ENCODE assay signal across 15 cellular contexts in the genomic region with DNA sequence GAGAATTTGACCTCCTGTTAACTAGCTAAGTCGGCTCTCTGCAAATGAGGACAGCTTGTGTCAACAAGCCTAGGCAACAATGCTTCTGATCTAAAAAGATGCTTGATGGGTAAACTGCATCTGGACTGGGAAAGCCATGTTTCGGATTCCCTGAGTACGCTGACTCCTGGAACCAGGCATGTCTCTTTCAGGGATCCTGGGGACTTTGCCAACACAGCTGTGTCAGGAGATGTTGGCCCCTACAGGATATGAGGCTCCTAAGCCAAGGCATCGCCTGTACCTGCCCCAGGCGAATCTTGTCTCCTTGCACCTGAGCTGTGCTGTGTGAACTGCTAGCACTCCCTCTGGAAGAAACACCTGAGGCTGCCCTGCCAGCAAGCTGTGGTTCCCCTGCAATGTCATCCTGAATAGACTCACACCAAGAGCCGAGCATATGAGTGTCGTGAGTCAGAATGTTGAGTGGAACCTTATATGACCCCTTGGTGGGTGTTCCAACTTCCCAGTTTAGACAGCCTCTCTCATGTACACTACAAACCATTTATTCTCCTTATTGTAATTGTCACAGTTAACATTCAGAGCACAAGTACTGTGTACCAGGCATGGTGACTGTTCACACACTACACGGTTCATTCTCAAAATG. TPM values are rescaled to one million over a fixed set of nuclear protein-coding genes. Genes with fewer than 3 reads are reported as not detected.
A peak's percentile ranks its signal among the peaks of the same experiment; 100 is the strongest.
DNase-seq lines count a peak whose midpoint lies in the region; ATAC-seq and TF ChIP-seq lines count a peak whose summit lies in the region.
"Had no signal": no experiment of that assay in that cellular context is flagged by ENCODE, and none has a peak within 500 bp of the region (broad histone marks: within the 10 kb centered on the region; RNA-seq: fewer than 3 reads in every experiment).

No MANE protein-coding gene starts in this region.

- no peak overlapping the region for H2AFZ ChIP-seq in PC-3 (ENCODE audit: low read length)
- H2AFZ ChIP-seq: neural progenitor cell had no signal

- H3K4me1 Mint-ChIP-seq in activated CD8-positive, alpha-beta memory T cell treated with anti-CD3 and anti-CD28 coated beads, Interleukin-2, amount 10 ng/mL, durations not matched to agents 7 days and 5 days: peaks cover 16% of the 10 kb centered on the region
- H3K4me1 Mint-ChIP-seq: neural progenitor cell; stimulated activated memory B cell treated with anti-CD40 and anti-IgM and Interleukin-4, amounts not matched to agents 10 μg/mL and 1 μg/mL and 100 μg/mL, for 72 hours had no signal

- H3K27me3 ChIP-seq in psoas muscle (ENCODE audit: insufficient read depth in 3 of 3, low read length in 2 of 3) (no peaks in the 10 kb centered on the region), PC-3 (ENCODE audit: low read length) (no peaks in the 10 kb centered on the region)
- H3K27me3 ChIP-seq: neural progenitor cell had no signal

- CTCF ChIA-PET in activated CD8-positive, alpha-beta memory T cell treated with anti-CD3 and anti-CD28 coated beads, Interleukin-2, amount 10 ng/mL, durations not matched to agents 7 days and 5 days (lab: Charles Lee): no interaction called here
- CTCF ChIA-PET in PC-3 (lab: Charles Lee): no interaction called here

- H3K79me2 ChIP-seq in PC-3 (ENCODE audit: low read length): no peaks in the 10 kb centered on the region

- no peak for DNase-seq in activated CD8-positive, alpha-beta memory T cell treated with anti-CD3 and anti-CD28 coated beads, Interleukin-2, amount 10 ng/mL, durations not matched to agents 7 days and 5 days
- DNase-seq in activated CD8-positive, alpha-beta memory T cell treated with anti-CD3 and anti-CD28 coated beads, Interleukin-2, amount 50 U/mL, for 4 hours: no peak
- DNase-seq in NCI-H774 (lab: John Stamatoyannopoulos, UW): peak; percentile 5
- DNase-seq in psoas muscle: no peak
- no peak for DNase-seq in PC-3
- DNase-seq in dermis blood vessel endothelial cell: no peak
- DNase-seq: ACHN, lower lobe of right lung, NCI-H345, OCI-M1 had no signal

- no peak overlapping the region for H3K27ac Mint-ChIP-seq in activated CD8-positive, alpha-beta memory T cell treated with anti-CD3 and anti-CD28 coated beads, Interleukin-2, amount 10 ng/mL, durations not matched to agents 7 days and 5 days
- H3K27ac Mint-ChIP-seq: activated naive CD8-positive, alpha-beta T cell; neural progenitor cell; stimulated activated memory B cell treated with anti-CD40 and anti-IgM and Interleukin-4, amounts not matched to agents 10 μg/mL and 1 μg/mL and 100 μg/mL, for 72 hours had no signal

- H3F3A ChIP-seq in PC-3 (ENCODE audit: low read length, unreplicated experiment): no peaks in the 10 kb centered on the region

- ATAC-seq in activated CD8-positive, alpha-beta memory T cell treated with anti-CD3 and anti-CD28 coated beads, Interleukin-2, amount 10 ng/mL, durations not matched to agents 7 days and 5 days: peak; percentile 37
- ATAC-seq in esophagus mucosa (peak; percentile 55), psoas muscle (peak; percentile 65 to 94 (median 79)), PC-3 (no peak), HG02885 (IDR thresholded peaks at IDR 0.05; ENCODE audit: poor library complexity, unreplicated experiment) (no peak)
- ATAC-seq: lower lobe of right lung; stimulated activated memory B cell treated with anti-CD40 and anti-IgM and Interleukin-4, amounts not matched to agents 10 μg/mL and 1 μg/mL and 100 μg/mL, for 72 hours had no signal

- H4K20me1 ChIP-seq in PC-3 (ENCODE audit: low read length): no peaks in the 10 kb centered on the region

- BruUV-seq in PC-3 (replicated peaks; lab: Mats Ljungman, UMichigan): no TSS peak

- H3K9me3 Mint-ChIP-seq in activated CD8-positive, alpha-beta memory T cell treated with anti-CD3 and anti-CD28 coated beads, Interleukin-2, amount 10 ng/mL, durations not matched to agents 7 days and 5 days (ENCODE audit: low read depth): no peaks in the 10 kb centered on the region

- H3K4me3 Mint-ChIP-seq in activated CD8-positive, alpha-beta memory T cell treated with anti-CD3 and anti-CD28 coated beads, Interleukin-2, amount 10 ng/mL, durations not matched to agents 7 days and 5 days: no peak overlapping the region
- H3K4me3 Mint-ChIP-seq: activated naive CD8-positive, alpha-beta T cell; neural progenitor cell; stimulated activated memory B cell treated with anti-CD40 and anti-IgM and Interleukin-4, amounts not matched to agents 10 μg/mL and 1 μg/mL and 100 μg/mL, for 72 hours had no signal

- TF ChIP-seq CTCF in psoas muscle (IDR thresholded peaks at IDR 0.05) (no peak), PC-3 (conservative IDR thresholded peaks at IDR 0.05; ENCODE audit: low read depth, low read length) (no peak)

- H3K27ac ChIP-seq in psoas muscle (peak overlapping the region; percentile 30), PC-3 (ENCODE audit: low read length) (no peak overlapping the region)
- H3K27ac ChIP-seq: lower lobe of right lung, neural progenitor cell had no signal

- no peaks in the 10 kb centered on the region for H3K9me2 ChIP-seq in PC-3 (replicated peaks; ENCODE audit: low read length)

- H3K4me2 ChIP-seq in PC-3 (ENCODE audit: low read length): no peak overlapping the region
- H3K4me2 ChIP-seq: neural progenitor cell had no signal

- H3K4me1 ChIP-seq in psoas muscle (no peaks in the 10 kb centered on the region), PC-3 (ENCODE audit: insufficient read depth, low read length) (no peaks in the 10 kb centered on the region)
- H3K4me1 ChIP-seq: lower lobe of right lung, neural progenitor cell had no signal

- peaks cover 58% of the 10 kb centered on the region for H3K36me3 Mint-ChIP-seq in activated CD8-positive, alpha-beta memory T cell treated with anti-CD3 and anti-CD28 coated beads, Interleukin-2, amount 10 ng/mL, durations not matched to agents 7 days and 5 days

- H3K9ac ChIP-seq in PC-3 (ENCODE audit: low read length): no peak overlapping the region
- H3K9ac ChIP-seq: neural progenitor cell had no signal

- WGBS in psoas muscle, 3 donors: 54 to 59% (median 55%) methylated on average over 8 of the region's 8 CpGs

- POLR2A ChIA-PET in PC-3 (lab: Charles Lee; ENCODE audit: unreplicated experiment): no interaction called here

- no peak overlapping the region for H3K4me3 ChIP-seq in psoas muscle
- no peak overlapping the region for H3K4me3 ChIP-seq in PC-3 (ENCODE audit: low read length)
- H3K4me3 ChIP-seq: lower lobe of right lung, neural progenitor cell had no signal

- H3K9me3 ChIP-seq in psoas muscle (no peaks in the 10 kb centered on the region), PC-3 (ENCODE audit: low read length) (no peaks in the 10 kb centered on the region)
- H3K9me3 ChIP-seq: lower lobe of right lung had no signal

- H3K36me3 ChIP-seq in psoas muscle (ENCODE audit: insufficient read depth in 1 of 2, low read depth in 1 of 2) (peaks cover 6 to 98% of the 10 kb centered on the region in 2 donors), PC-3 (ENCODE audit: low read depth, low read length) (no peaks in the 10 kb centered on the region)
- H3K36me3 ChIP-seq: neural progenitor cell had no signal

- H3K27me3 Mint-ChIP-seq in activated CD8-positive, alpha-beta memory T cell treated with anti-CD3 and anti-CD28 coated beads, Interleukin-2, amount 10 ng/mL, durations not matched to agents 7 days and 5 days: no peaks in the 10 kb centered on the region
- H3K27me3 Mint-ChIP-seq: activated naive CD8-positive, alpha-beta T cell; stimulated activated memory B cell treated with anti-CD40 and anti-IgM and Interleukin-4, amounts not matched to agents 10 μg/mL and 1 μg/mL and 100 μg/mL, for 72 hours had no signal

- intact Hi-C loops in psoas muscle (cut with DNase I) (no loop called here), PC-3 (cut with micrococcal nuclease) (no loop called here)

RNA-seq across cellular contexts. Expression of gene EOGT, which starts 17.0 kb away (rescaled TPM):
- 10 to 100 TPM; 15.4 to 15.5 TPM for total RNA-seq in activated CD8-positive, alpha-beta memory T cell treated with anti-CD3 and anti-CD28 coated beads, Interleukin-2, amount 10 ng/mL, durations not matched to agents 7 days and 5 days
- total RNA-seq in esophagus mucosa: 19.6 TPM
- total RNA-seq in psoas muscle: 10 to 100 TPM; 13.1 to 33.0 (median 21.4) TPM
- polyA plus RNA-seq in psoas muscle: 10 to 100 TPM; 10.2 to 13.9 (median 11.5) TPM
- 5.2 and 8.3 TPM in 2 replicates for total RNA-seq in PC-3 (2014; rRNA removed)
- 56.6 and 70.1 TPM in 2 replicates for total RNA-seq in dermis blood vessel endothelial cell

RNA-seq across cellular contexts. Expression of gene TMF1, which starts 55.7 kb away (rescaled TPM):
- 10 to 100 TPM; 47.5 to 49.5 TPM for total RNA-seq in activated CD8-positive, alpha-beta memory T cell treated with anti-CD3 and anti-CD28 coated beads, Interleukin-2, amount 10 ng/mL, durations not matched to agents 7 days and 5 days
- total RNA-seq in esophagus mucosa (16.0 TPM), psoas muscle (10 to 100 TPM; 23.0 to 31.5 (median 29.3) TPM), PC-3 (2014; rRNA removed) (6.4 and 7.2 TPM in 2 replicates), dermis blood vessel endothelial cell (37.7 and 37.8 TPM in 2 replicates)
- polyA plus RNA-seq in psoas muscle: 10 to 100 TPM in 2 of 3 donors, 1 to 10 TPM in 1; 6.7 to 25.9 (median 10.1) TPM

Comparison
In these comparisons a context has a peak if more than half of its experiments do, and no peak if none do; other contexts are left out.
1. ATAC-seq: peak in activated CD8-positive, alpha-beta memory T cell treated with anti-CD3 and anti-CD28 coated beads, Interleukin-2, amount 10 ng/mL, durations not matched to agents 7 days and 5 days (single experiment), esophagus mucosa (single experiment) and psoas muscle (4 of 4); none in PC-3 (single experiment) and HG02885 (single experiment).